Comparison of ENCODE assay signal across 10 cellular contexts in genomic region chr12:46944104-46944503, GRCh38.
DNase-seq lines count a peak whose midpoint lies in the region; ATAC-seq and TF ChIP-seq lines count a peak whose summit lies in the region.
"Had no signal": no experiment of that assay in that cellular context is flagged by ENCODE, and none has a peak within 500 bp of the region (broad histone marks: within the 10 kb centered on the region; RNA-seq: fewer than 3 reads in every experiment).

No MANE protein-coding gene starts in this region.

- H3K27ac ChIP-seq in MM.1S (ENCODE audit: low read length): no peak overlapping the region
- H3K27ac ChIP-seq in brain microvascular endothelial cell: no peak overlapping the region
- no peak overlapping the region for H3K27ac ChIP-seq in mesenchymal stem cell (ENCODE audit: low read length, poor library complexity, severe bottlenecking)
- H3K27ac ChIP-seq in colonic mucosa: no peak overlapping the region
- H3K27ac ChIP-seq: HL-60 had no signal

- H3K4me2 ChIP-seq in MM.1S (ENCODE audit: low read depth, low read length) (0 out of 2 replicates have a peak overlapping the region, but pooled peaks have one; percentile 17), mesenchymal stem cell (ENCODE audit: low read length, poor library complexity, severe bottlenecking) (no peak overlapping the region)

- no peak overlapping the region for H3K18ac ChIP-seq in mesenchymal stem cell (ENCODE audit: low read depth in 1 of 2, low read length in 2 of 2)

- 13% methylated on average over 2 of the region's 2 CpGs for WGBS in mesenchymal stem cell

- no peak overlapping the region for H2BK12ac ChIP-seq in mesenchymal stem cell (ENCODE audit: low read length in 2 of 2)

- H3K36me3 ChIP-seq in MM.1S (replicated peaks; ENCODE audit: insufficient read depth, low read length): no peaks in the 10 kb centered on the region
- no peaks in the 10 kb centered on the region for H3K36me3 ChIP-seq in brain microvascular endothelial cell (replicated peaks)
- H3K36me3 ChIP-seq in mesenchymal stem cell (ENCODE audit: control insufficient read depth in 1 of 2, insufficient read depth in 2 of 2, low read depth in 1 of 2, low read length in 2 of 2): no peaks in the 10 kb centered on the region
- H3K36me3 ChIP-seq in colonic mucosa: no peaks in the 10 kb centered on the region

- no peak overlapping the region for H2BK120ac ChIP-seq in mesenchymal stem cell (ENCODE audit: low read depth, low read length)

- no peak overlapping the region for H4K91ac ChIP-seq in mesenchymal stem cell (ENCODE audit: low read length)

- no peaks in the 10 kb centered on the region for H3K79me1 ChIP-seq in mesenchymal stem cell (replicated peaks; ENCODE audit: low read length, poor library complexity, severe bottlenecking)

- no peak overlapping the region for H2BK15ac ChIP-seq in mesenchymal stem cell (ENCODE audit: low read depth, poor library complexity, severe bottlenecking)

- intact Hi-C loops in colonic mucosa (cut with DNase I): no loop called here

- H3K9me2 ChIP-seq in MM.1S (replicated peaks; ENCODE audit: insufficient read depth, low read length): no peaks in the 10 kb centered on the region

- H2AK5ac ChIP-seq in mesenchymal stem cell (ENCODE audit: low read length, severe bottlenecking): no peak overlapping the region

- no peak overlapping the region for H3K4me3 ChIP-seq in MM.1S (ENCODE audit: low read length)
- H3K4me3 ChIP-seq in brain microvascular endothelial cell (ENCODE audit: low read depth, low read length): no peak overlapping the region
- H3K4me3 ChIP-seq in mesenchymal stem cell (ENCODE audit: insufficient read depth in 1 of 2, low read depth in 1 of 2, low read length in 2 of 2): no peak overlapping the region
- no peak overlapping the region for H3K4me3 ChIP-seq in colonic mucosa

- H2AFZ ChIP-seq in MM.1S (ENCODE audit: low read length) (0 out of 2 replicates have a peak overlapping the region, but pooled peaks have one; percentile 7), mesenchymal stem cell (ENCODE audit: low read depth, low read length) (no peak overlapping the region)

- H3K4me1 ChIP-seq in MM.1S (ENCODE audit: low read length) (peaks cover 11% of the 10 kb centered on the region), mesenchymal stem cell (ENCODE audit: control insufficient read depth, insufficient read depth, low read depth, low read length) (peaks cover 3% of the 10 kb centered on the region), colonic mucosa (no peaks in the 10 kb centered on the region)

- H3K9ac ChIP-seq in MM.1S (ENCODE audit: low read length) (no peak overlapping the region), mesenchymal stem cell (ENCODE audit: low read length) (no peak overlapping the region), colonic mucosa (ENCODE audit: low read depth in 2 of 2, low read length in 2 of 2) (no peak overlapping the region)

- no peak overlapping the region for H3K14ac ChIP-seq in mesenchymal stem cell (ENCODE audit: low read length in 2 of 2)

- H3K9me3 ChIP-seq in MM.1S (replicated peaks; ENCODE audit: insufficient read depth, low read length) (no peaks in the 10 kb centered on the region), mesenchymal stem cell (ENCODE audit: control insufficient read depth, low read length) (no peaks in the 10 kb centered on the region), colonic mucosa (no peaks in the 10 kb centered on the region)

- no peak overlapping the region for H2BK5ac ChIP-seq in mesenchymal stem cell (ENCODE audit: low read depth, low read length, poor library complexity, severe bottlenecking)

- TF ChIP-seq CTCF in MM.1S (IDR thresholded peaks at IDR 0.05; ENCODE audit: low read length) (peak; percentile 35), brain microvascular endothelial cell (IDR thresholded peaks at IDR 0.05; ENCODE audit: low read depth, low read length, missing control alignments) (peak; percentile 63), colonic mucosa (IDR thresholded peaks at IDR 0.05) (no peak)

- no peaks in the 10 kb centered on the region for H3K79me2 ChIP-seq in MM.1S (ENCODE audit: low read length)

- in situ Hi-C loops in brain microvascular endothelial cell (cut with HindIII; ENCODE audit: low pct_ligation_motif_present, low sequenced_read_pairs): no loop called here

- no peak overlapping the region for H4K8ac ChIP-seq in mesenchymal stem cell (ENCODE audit: low read length)

- H4K20me1 ChIP-seq in MM.1S (ENCODE audit: insufficient read depth, low read length): no peaks in the 10 kb centered on the region

- DNase-seq in EH (ENCODE audit: low read depth): peak; percentile 69
- peak; percentile 83 for DNase-seq in MM.1S
- peak; percentile 63 for DNase-seq in brain microvascular endothelial cell
- peak; percentile 76 for DNase-seq in mesenchymal stem cell
- DNase-seq in colonic mucosa: no peak
- DNase-seq in NK-92 (lab: John Stamatoyannopoulos, UW; ENCODE audit: unreplicated experiment): no peak
- DNase-seq: mesendoderm had no signal

- no peak overlapping the region for H3K23ac ChIP-seq in mesenchymal stem cell (ENCODE audit: low read length in 2 of 2)

- H3K4ac ChIP-seq in mesenchymal stem cell (ENCODE audit: low read depth in 1 of 2, low read length in 2 of 2): no peak overlapping the region

- H3F3A ChIP-seq in MM.1S (ENCODE audit: insufficient read depth, low read length): no peaks in the 10 kb centered on the region

- H3K27me3 ChIP-seq in MM.1S (replicated peaks; ENCODE audit: insufficient read depth, low read length) (no peaks in the 10 kb centered on the region), brain microvascular endothelial cell (replicated peaks) (no peaks in the 10 kb centered on the region), mesenchymal stem cell (ENCODE audit: control insufficient read depth in 1 of 2, insufficient read depth in 1 of 2, low read length in 2 of 2) (no peaks in the 10 kb centered on the region), colonic mucosa (no peaks in the 10 kb centered on the region)

- no peak for ATAC-seq in HG02938 (IDR thresholded peaks at IDR 0.05; ENCODE audit: unreplicated experiment)
- no peak for ATAC-seq in HG03520 (IDR thresholded peaks at IDR 0.05; ENCODE audit: unreplicated experiment)

Comparison
In these comparisons a context has a peak if more than half of its experiments do, and no peak if none do; other contexts are left out.
1. DNase-seq: peak in EH (single experiment), MM.1S (single experiment), brain microvascular endothelial cell (single experiment) and mesenchymal stem cell (single experiment); none in colonic mucosa (single experiment) and NK-92 (single experiment).